In genomic region chr2:169011698-169012097, GRCh38 we compare ENCODE assay signal across 17 cellular contexts. TPM values are rescaled to one million over a fixed set of nuclear protein-coding genes. Genes with fewer than 3 reads are reported as not detected.
DNase-seq lines count a peak whose midpoint lies in the region; TF ChIP-seq lines count a peak whose summit lies in the region.
"Had no signal": no experiment of that assay in that cellular context is flagged by ENCODE, and none has a peak within 500 bp of the region (broad histone marks: within the 10 kb centered on the region; RNA-seq: fewer than 3 reads in every experiment).

No MANE protein-coding gene starts in this region.

- no peaks in the 10 kb centered on the region for H3K9me3 ChIP-seq in cardiac muscle cell (ENCODE audit: low read depth)
- H3K9me3 ChIP-seq in PC-9 (ENCODE audit: insufficient read depth, low read depth): peaks cover 5% of the 10 kb centered on the region; the same call in 1 of the 2 replicates
- no peaks in the 10 kb centered on the region for H3K9me3 ChIP-seq in endodermal cell (ENCODE audit: control insufficient read depth, low read length)
- H3K9me3 ChIP-seq in mucosa of rectum (ENCODE audit: control insufficient read depth in 2 of 2, low read length in 2 of 2): no peaks in the 10 kb centered on the region
- no peaks in the 10 kb centered on the region for H3K9me3 ChIP-seq in testis
- no peaks in the 10 kb centered on the region for H3K9me3 ChIP-seq in A673 (ENCODE audit: low read depth, low read length, poor library complexity, severe bottlenecking)

- intact Hi-C loops in cardiac septum (cut with DNase I): loop anchor here (5.0 kb wide), 1 partner anchor 66 kb away; no protein-coding TSS in a partner anchor
- intact Hi-C loops in PC-9 (cut with micrococcal nuclease; ENCODE audit: unreplicated experiment): loop anchor here (1.0 to 5.0 kb wide), 3 partner anchors 27 to 86 kb away; no protein-coding TSS in a partner anchor
- intact Hi-C loops in testis (cut with DNase I; ENCODE audit: low total_unique reads): no loop called here
- intact Hi-C loops in A673 (cut with micrococcal nuclease; ENCODE audit: unreplicated experiment): no loop called here

- H3K79me2 ChIP-seq in PC-9 (ENCODE audit: low read depth): no peaks in the 10 kb centered on the region

- H3K36me3 ChIP-seq in cardiac muscle cell (no peaks in the 10 kb centered on the region), PC-9 (ENCODE audit: low read depth) (no peaks in the 10 kb centered on the region), endodermal cell (ENCODE audit: control insufficient read depth, insufficient read depth, low read length) (no peaks in the 10 kb centered on the region), mucosa of rectum (ENCODE audit: control insufficient read depth in 2 of 2, insufficient read depth in 2 of 2, low read length in 2 of 2) (no peaks in the 10 kb centered on the region), testis (ENCODE audit: low read depth, missing control alignments) (no peaks in the 10 kb centered on the region), A673 (ENCODE audit: insufficient read depth, low read length, poor library complexity, severe bottlenecking) (no peaks in the 10 kb centered on the region)

- H3K4me1 ChIP-seq in cardiac muscle cell (ENCODE audit: low read depth) (peaks cover 32% of the 10 kb centered on the region), PC-9 (replicated peaks; ENCODE audit: insufficient read depth) (peaks cover 17% of the 10 kb centered on the region), endodermal cell (ENCODE audit: control insufficient read depth, insufficient read depth, low read length) (peaks cover 23% of the 10 kb centered on the region), mucosa of rectum (ENCODE audit: control insufficient read depth in 2 of 2, insufficient read depth in 2 of 2, low read length in 2 of 2) (peaks cover 20 to 33% of the 10 kb centered on the region in 2 donors), testis (no peaks in the 10 kb centered on the region), A673 (ENCODE audit: insufficient read depth, low read length, poor library complexity, severe bottlenecking) (no peaks in the 10 kb centered on the region)

- H3K27me3 Mint-ChIP-seq in endodermal cell (ENCODE audit: insufficient read depth): no peaks in the 10 kb centered on the region

- peaks cover 27% of the 10 kb centered on the region for H3K4me1 Mint-ChIP-seq in endodermal cell
- H3K4me1 Mint-ChIP-seq: CD4-positive, CD25-positive, alpha-beta regulatory T cell had no signal

- TF ChIP-seq POLR2A in testis (IDR thresholded peaks at IDR 0.05): no peak

- TF ChIP-seq CTCF in cardiac muscle cell (IDR thresholded peaks at IDR 0.05; ENCODE audit: low read depth, low read length) (no peak), PC-9 (conservative IDR thresholded peaks at IDR 0.05) (no peak), endodermal cell (conservative IDR thresholded peaks at IDR 0.05) (no peak), testis (IDR thresholded peaks at IDR 0.05) (no peak), A673 (conservative IDR thresholded peaks at IDR 0.05; ENCODE audit: low read depth, low read length) (no peak)

- no peaks in the 10 kb centered on the region for H4K20me1 ChIP-seq in PC-9 (ENCODE audit: insufficient read depth)

- H3K9ac ChIP-seq in endodermal cell (ENCODE audit: extremely low read depth, low read length, poor library complexity, severe bottlenecking): peak overlapping the region; percentile 7
- H3K9ac ChIP-seq in mucosa of rectum (ENCODE audit: low read depth in 1 of 2, low read length in 2 of 2): no peak overlapping the region

- H3K27me3 ChIP-seq in cardiac muscle cell: no peaks in the 10 kb centered on the region
- H3K27me3 ChIP-seq in PC-9 (ENCODE audit: insufficient read depth, low read depth): no peaks in the 10 kb centered on the region
- no peaks in the 10 kb centered on the region for H3K27me3 ChIP-seq in endodermal cell (ENCODE audit: control insufficient read depth, insufficient read depth, low read length, poor library complexity, severe bottlenecking)
- H3K27me3 ChIP-seq in mucosa of rectum (ENCODE audit: control insufficient read depth in 2 of 2, insufficient read depth in 2 of 2, low read length in 2 of 2): no peaks in the 10 kb centered on the region
- H3K27me3 ChIP-seq in testis: no peaks in the 10 kb centered on the region
- H3K27me3 ChIP-seq in A673 (replicated peaks; ENCODE audit: insufficient read depth, low read depth, low read length, poor library complexity): no peaks in the 10 kb centered on the region

- no peak overlapping the region for H3K4me3 ChIP-seq in cardiac muscle cell
- no peak overlapping the region for H3K4me3 ChIP-seq in PC-9
- H3K4me3 ChIP-seq in endodermal cell (ENCODE audit: low read length): no peak overlapping the region
- H3K4me3 ChIP-seq in mucosa of rectum (ENCODE audit: low read length in 2 of 2): no peak overlapping the region
- no peak overlapping the region for H3K4me3 ChIP-seq in testis
- no peak overlapping the region for H3K4me3 ChIP-seq in A673 (ENCODE audit: low read depth, low read length, poor library complexity, severe bottlenecking)

- WGBS in endodermal cell (ENCODE audit: insufficient coverage in 1 of 2, insufficient read length in 1 of 2), 2 experiments: 95 to 100% methylated on average over 2 of the region's 2 CpGs
- 93 to 95% methylated on average over 2 of the region's 2 CpGs for WGBS in testis, 2 donors

- DNase-seq in cardiac muscle cell (ENCODE audit: low read depth in 1 of 2, low spot score in 1 of 2) (no peak), cardiac septum (ENCODE audit: low spot score) (no peak), PC-9 (no peak), endodermal cell (no peak), testis (no peak), NCI-H146 treated with DMSO at 0.1 percent for 48 hours (lab: John Stamatoyannopoulos, UW; ENCODE audit: unreplicated experiment) (no peak), A673 (ENCODE audit: low spot score) (no peak)
- DNase-seq: CD4-positive, CD25-positive, alpha-beta regulatory T cell; DMS79 treated with DMSO at 0.1 percent for 48 hours; H7; NCI-H1436; NCI-H69; SHP77 treated with DMSO at 0.1 percent for 48 hours had no signal

- no peaks in the 10 kb centered on the region for H3K9me3 Mint-ChIP-seq in endodermal cell

- no peak overlapping the region for H3K27ac Mint-ChIP-seq in endodermal cell

- CTCF ChIA-PET in PC-9 (lab: Charles Lee) (no interaction called here), A673 (lab: Charles Lee) (no interaction called here)

- no peaks in the 10 kb centered on the region for H3K9me2 ChIP-seq in PC-9 (ENCODE audit: insufficient read depth)

- peaks cover 6% of the 10 kb centered on the region; the same call in 1 of the 2 replicates for H3F3A ChIP-seq in PC-9 (ENCODE audit: insufficient read depth, low read depth)

- H3K4me2 ChIP-seq in PC-9: peak overlapping the region; percentile 39; the same call in 1 of the 2 replicates

- no TSS peak for BruUV-seq in PC-9 (replicated peaks; lab: Mats Ljungman, UMichigan)
- BruUV-seq in A673 (replicated peaks; lab: Mats Ljungman, UMichigan): no TSS peak

- POLR2A ChIA-PET in PC-9 (lab: Charles Lee; ENCODE audit: unreplicated experiment): no interaction called here
- POLR2A ChIA-PET in A673 (lab: Charles Lee; ENCODE audit: low non-redundant PET): no interaction called here

- 0 out of 2 replicates have a peak overlapping the region, but pooled peaks have one; percentile 39 for H2AFZ ChIP-seq in PC-9

- no peaks in the 10 kb centered on the region for H3K36me3 Mint-ChIP-seq in endodermal cell (ENCODE audit: low read depth)
- H3K36me3 Mint-ChIP-seq: CD4-positive, CD25-positive, alpha-beta regulatory T cell had no signal

- no peak overlapping the region for H3K4me3 Mint-ChIP-seq in endodermal cell
- H3K4me3 Mint-ChIP-seq: CD4-positive, CD25-positive, alpha-beta regulatory T cell had no signal

- H3K27ac ChIP-seq in cardiac muscle cell: peak overlapping the region; percentile 87
- H3K27ac ChIP-seq in PC-9: peak overlapping the region; percentile 81
- H3K27ac ChIP-seq in endodermal cell (ENCODE audit: low read depth, low read length): no peak overlapping the region
- peak overlapping the region; percentile 44 to 80 for H3K27ac ChIP-seq in mucosa of rectum (ENCODE audit: low read depth in 2 of 2, low read length in 2 of 2)
- H3K27ac ChIP-seq in testis: no peak overlapping the region
- no peak overlapping the region for H3K27ac ChIP-seq in A673 (ENCODE audit: low read depth, low read length, poor library complexity, severe bottlenecking)

RNA-seq across cellular contexts. Expression of gene ABCB11, which starts 19.4 kb away (rescaled TPM):
- 0.12 and 0.32 TPM in 2 replicates for total RNA-seq in cardiac muscle cell
- 0.02 and 0.06 TPM in 2 replicates for polyA plus RNA-seq in cardiac muscle cell
- 0.03 TPM for total RNA-seq in cardiac septum
- not detected in 2 replicates for total RNA-seq in PC-9 (2021)
- under 1 TPM; 0.04 TPM for total RNA-seq in endodermal cell
- polyA plus RNA-seq in endodermal cell (2013, experiment 1 of 2): 0.04 TPM
- polyA plus RNA-seq in endodermal cell (2013, experiment 2 of 2): 0.04 TPM
- total RNA-seq in testis: 1 to 10 TPM; 4.6 to 7.2 TPM
- polyA plus RNA-seq in testis (ENCODE audit: insufficient read depth, low read depth, low replicate concordance): 16.1 TPM
- 0.07 TPM in 1 of 2 replicates, not detected in the other for total RNA-seq in A673 (2021)
- total RNA-seq: A172; CD4-positive, CD25-positive, alpha-beta regulatory T cell; IMR-90; LHCN-M2 had no signal
- polyA plus RNA-seq: CD4-positive, CD25-positive, alpha-beta regulatory T cell; IMR-90 had no signal

RNA-seq across cellular contexts. Expression of gene DHRS9, which starts 57.7 kb away (rescaled TPM):
- total RNA-seq in cardiac muscle cell (not detected in 2 replicates), cardiac septum (9.8 TPM), PC-9 (2021) (not detected in 2 replicates), endodermal cell (not detected), testis (1 to 10 TPM; 2.3 to 2.4 TPM), A673 (2021) (not detected in 2 replicates)
- polyA plus RNA-seq in cardiac muscle cell (0.57 and 1.4 TPM in 2 replicates), testis (ENCODE audit: insufficient read depth, low read depth, low replicate concordance) (16.5 TPM)
- 0.14 TPM for polyA plus RNA-seq in endodermal cell (2013, experiment 1 of 2)
- polyA plus RNA-seq in endodermal cell (2013, experiment 2 of 2): 0.17 TPM
- total RNA-seq: A172; CD4-positive, CD25-positive, alpha-beta regulatory T cell; H7; IMR-90; LHCN-M2 had no signal
- polyA plus RNA-seq: CD4-positive, CD25-positive, alpha-beta regulatory T cell; IMR-90 had no signal

Comparison
In these comparisons a context has a peak if more than half of its experiments do, and no peak if none do; other contexts are left out.
1. H3K27ac ChIP-seq: peak in cardiac muscle cell (single experiment), PC-9 (single experiment) and mucosa of rectum (2 of 2); none in endodermal cell (single experiment), testis (0 of 2) and A673 (single experiment).
2. intact Hi-C loops: an anchor here in cardiac septum (5.0 kb wide) and PC-9 (1.0 to 5.0 kb wide); none called in testis and A673.